In the genomic region with DNA sequence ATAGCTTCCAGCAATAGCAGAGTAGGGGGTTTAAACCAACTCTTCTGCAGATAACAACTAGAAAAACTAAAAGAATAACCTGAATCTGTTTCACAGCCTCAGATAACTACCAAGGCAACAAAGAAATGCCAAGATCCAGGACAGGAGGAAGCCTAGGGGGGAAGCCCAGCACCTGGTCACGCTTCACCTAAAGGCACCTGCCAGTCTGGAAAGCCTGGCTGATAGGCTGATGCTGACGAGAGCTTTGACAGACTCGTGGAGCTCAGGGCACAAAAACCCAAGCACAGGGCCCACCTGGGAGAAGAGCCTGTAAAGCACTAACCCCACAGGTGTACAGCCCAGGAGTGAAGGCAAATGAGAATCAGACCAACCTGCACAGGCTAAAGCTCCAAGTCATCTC, we compare ENCODE assay signal across 23 cellular contexts.
"Had no signal": no experiment of that assay in that cellular context is flagged by ENCODE, and none has a peak within 500 bp of the region (broad histone marks: within the 10 kb centered on the region; RNA-seq: fewer than 3 reads in every experiment).

No MANE protein-coding gene starts in this region.

- ATAC-seq: activated CD8-positive, alpha-beta T cell treated with anti-CD3 and anti-CD28 coated beads, Interleukin-2, amount 10 ng/mL, durations not matched to agents 7 days and 5 days; body of pancreas; foreskin keratinocyte; naive thymus-derived CD4-positive, alpha-beta T cell; stimulated activated naive B cell treated with anti-CD40 and anti-IgM and Interleukin-4, amounts not matched to agents 10 μg/mL and 1 μg/mL and 100 μg/mL, for 72 hours had no signal

- H3K27ac Mint-ChIP-seq: activated CD8-positive, alpha-beta T cell treated with anti-CD3 and anti-CD28 coated beads, Interleukin-2, amount 10 ng/mL, durations not matched to agents 7 days and 5 days; activated naive CD4-positive, alpha-beta T cell treated with anti-CD3 and anti-CD28 coated beads, Interleukin-2, amount 50 U/mL, for 24 hours; activated T-helper 1 cell treated with anti-CD3 and anti-CD28 coated beads, Interleukin-12 subunit alpha, Interleukin-12 subunit beta, Interleukin-2, Interleukin-4 antibody, amounts not matched to agents 30 ng/mL and 10 ng/mL and 1 ng/mL, durations not matched to agents 14 hours and 24 hours and 36 hours; progenitor cell of endocrine pancreas; stimulated activated naive B cell treated with anti-CD40 and anti-IgM and Interleukin-4, amounts not matched to agents 10 μg/mL and 1 μg/mL and 100 μg/mL, for 72 hours had no signal

- H3K36me3 ChIP-seq: cardiac muscle cell had no signal

- H3K4me3 Mint-ChIP-seq: activated CD8-positive, alpha-beta T cell treated with anti-CD3 and anti-CD28 coated beads, Interleukin-2, amount 10 ng/mL, durations not matched to agents 7 days and 5 days; activated naive CD4-positive, alpha-beta T cell treated with anti-CD3 and anti-CD28 coated beads, Interleukin-2, amount 50 U/mL, for 24 hours; activated T-helper 1 cell treated with anti-CD3 and anti-CD28 coated beads, Interleukin-12 subunit alpha, Interleukin-12 subunit beta, Interleukin-2, Interleukin-4 antibody, amounts not matched to agents 30 ng/mL and 10 ng/mL and 1 ng/mL, durations not matched to agents 14 hours and 24 hours and 36 hours; naive thymus-derived CD4-positive, alpha-beta T cell; neural crest cell; stimulated activated naive B cell treated with anti-CD40 and anti-IgM and Interleukin-4, amounts not matched to agents 10 μg/mL and 1 μg/mL and 100 μg/mL, for 72 hours had no signal

- H3K9me3 ChIP-seq: body of pancreas, left ventricle myocardium inferior, sigmoid colon had no signal

- H3K27ac ChIP-seq: cardiac muscle cell, foreskin keratinocyte, left ventricle myocardium inferior, sigmoid colon had no signal

- H3K4me1 ChIP-seq: foreskin keratinocyte, sigmoid colon had no signal

- H3K27me3 Mint-ChIP-seq: activated naive CD4-positive, alpha-beta T cell treated with anti-CD3 and anti-CD28 coated beads, Interleukin-2, amount 50 U/mL, for 24 hours; naive thymus-derived CD4-positive, alpha-beta T cell; progenitor cell of endocrine pancreas; stimulated activated naive B cell treated with anti-CD40 and anti-IgM and Interleukin-4, amounts not matched to agents 10 μg/mL and 1 μg/mL and 100 μg/mL, for 72 hours had no signal

- H3K4me3 ChIP-seq: body of pancreas, cardiac muscle cell, left ventricle myocardium inferior, sigmoid colon, smooth muscle cell had no signal

- DNase-seq: activated CD4-positive, alpha-beta T cell treated with anti-CD3 and anti-CD28 coated beads for 1 hour; activated CD4-positive, alpha-beta T cell treated with anti-CD3 and anti-CD28 coated beads, Interleukin-2, amount 50 U/mL, for 1 hour; activated CD8-positive, alpha-beta T cell treated with anti-CD3 and anti-CD28 coated beads, Interleukin-2, amount 10 ng/mL, durations not matched to agents 7 days and 5 days; activated gamma-delta T cell treated with Interleukin-2 at 50 U/mL for 16 hours; anterior cingulate cortex; body of pancreas; cortex of kidney; foreskin keratinocyte; kidney glomerular epithelial cell; left ventricle myocardium inferior; naive thymus-derived CD4-positive, alpha-beta T cell; retina; sigmoid colon; stimulated activated CD4-positive, alpha-beta T cell treated with anti-CD3 and anti-CD28 coated beads, Interleukin-15, amount 100 ng/mL, for 24 hours; stimulated activated CD8-positive, alpha-beta memory T cell treated with anti-CD3 and anti-CD28 coated beads, Interleukin-4, amount 100 ng/mL, for 48 hours; stimulated activated naive B cell treated with anti-CD40 and anti-IgM and Interleukin-4, amounts not matched to agents 10 μg/mL and 1 μg/mL and 100 μg/mL, for 72 hours; trophoblast cell had no signal

- H3K4me1 Mint-ChIP-seq: neural crest cell had no signal

- H3K27me3 ChIP-seq: body of pancreas, cardiac muscle cell, foreskin keratinocyte, sigmoid colon had no signal

- H3K4me2 ChIP-seq: smooth muscle cell had no signal
